Comparison of ENCODE assay signal across 14 cellular contexts in the genomic region with DNA sequence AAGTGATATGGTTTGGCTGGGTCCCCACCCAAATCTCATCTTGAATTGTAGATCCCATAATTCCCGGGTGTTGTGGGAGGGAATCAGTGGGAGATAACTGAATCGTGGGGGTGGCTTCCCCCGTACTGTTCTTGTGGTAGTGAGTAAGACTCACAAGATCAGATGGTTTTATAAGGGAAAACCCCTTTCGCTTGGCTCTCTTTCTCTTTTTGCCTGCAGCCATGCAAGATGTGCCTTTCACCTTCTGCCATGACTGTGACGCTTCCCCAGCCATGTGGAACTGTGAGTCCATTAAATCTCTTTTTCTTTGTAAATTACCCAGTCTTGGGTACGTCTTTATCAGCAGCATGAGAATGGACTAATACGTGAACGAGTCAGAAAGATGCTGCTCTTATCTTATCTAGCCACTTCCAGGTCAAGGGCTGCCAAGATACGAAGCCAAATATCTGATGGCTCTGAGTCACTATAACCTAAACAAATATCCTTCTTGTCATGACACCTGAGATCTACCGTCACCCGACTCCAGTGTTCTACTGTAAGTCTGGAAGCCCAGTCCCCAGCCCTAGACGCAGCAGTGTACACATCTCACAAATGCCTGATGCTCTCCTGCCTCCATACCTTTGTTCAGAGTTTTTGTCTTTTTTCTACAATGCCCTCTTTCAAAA.
DNase-seq lines count a peak whose midpoint lies in the region; ATAC-seq, FAIRE-seq and TF ChIP-seq lines count a peak whose summit lies in the region.
"Had no signal": no experiment of that assay in that cellular context is flagged by ENCODE, and none has a peak within 500 bp of the region (broad histone marks: within the 10 kb centered on the region; RNA-seq: fewer than 3 reads in every experiment).

No MANE protein-coding gene starts in this region.

- no peak for FAIRE-seq in H54 (lab: Jason Lieb, UNC)

- CTCF ChIA-PET in HEK293T (lab: Yijun Ruan, JAX): no interaction called here

- H3K4me3 ChIP-seq in fibroblast of pulmonary artery (replicated peaks; ENCODE audit: low read depth, low read length): no peak overlapping the region
- H3K4me3 ChIP-seq: BLaER1 treated with 17β-estradiol and CSF1 and Interleukin-3, amounts not matched to agents 10 nM and 100 nM; right lobe of liver; upper lobe of right lung had no signal

- POLR2A ChIA-PET in HEK293T (lab: Yijun Ruan, JAX): no interaction called here

- no peak for TF ChIP-seq POLR2A in H54 (IDR thresholded peaks at IDR 0.05; ENCODE audit: low read depth, low read length)

- no peak for TF ChIP-seq CTCF in fibroblast of pulmonary artery (IDR thresholded peaks at IDR 0.05; ENCODE audit: low read length, missing control alignments)

- peak; percentile 34 for ATAC-seq in GM21576 (IDR thresholded peaks at IDR 0.05; ENCODE audit: unreplicated experiment)
- ATAC-seq: upper lobe of right lung had no signal

- DNase-seq in ELR (ENCODE audit: low read depth) (peak; percentile 35), NCI-H2029 (lab: John Stamatoyannopoulos, UW) (peak; percentile 45), fibroblast of pulmonary artery (ENCODE audit: low read depth) (peak; percentile 16), NCI-H1436 (lab: John Stamatoyannopoulos, UW) (no peak), H54 (ENCODE audit: insufficient read length, low spot score) (no peak), AG08395 (ENCODE audit: low spot score) (no peak), HEK293T (ENCODE audit: extremely low spot score) (no peak)
- DNase-seq: activated T-cell treated with anti-CD3 and anti-CD28 coated beads, Interleukin-2, amount 50 U/mL, for 48 hours; naive B cell; NCI-H510A; right lobe of liver; upper lobe of right lung had no signal

TF ChIP-seq in HEK293T, 16 proteins besides CTCF, POLR2A, EP300 and RAD21:
- TF ChIP-seq NFRKB (IDR thresholded peaks at IDR 0.05): no peak
- no peak for TF ChIP-seq ARNT (IDR thresholded peaks at IDR 0.05)
- no peak for TF ChIP-seq CTBP1 (IDR thresholded peaks at IDR 0.05; ENCODE audit: borderline replicate concordance)
- TF ChIP-seq LEF1 (IDR thresholded peaks at IDR 0.05; ENCODE audit: borderline replicate concordance): no peak
- TF ChIP-seq SP1 (IDR thresholded peaks at IDR 0.05): no peak
- TF ChIP-seq FOXA1 (IDR thresholded peaks at IDR 0.05): no peak
- no peak for TF ChIP-seq ZNF384 (IDR thresholded peaks at IDR 0.05)
- TF ChIP-seq BHLHE40 (IDR thresholded peaks at IDR 0.05; ENCODE audit: borderline replicate concordance): no peak
- no peak for TF ChIP-seq FOXK2 (IDR thresholded peaks at IDR 0.05)
- no peak for TF ChIP-seq SUZ12 (IDR thresholded peaks at IDR 0.05)
- no peak for TF ChIP-seq L3MBTL2 (conservative IDR thresholded peaks at IDR 0.05)
- TF ChIP-seq ELF4 (IDR thresholded peaks at IDR 0.05): no peak
- no peak for TF ChIP-seq FOXM1 (IDR thresholded peaks at IDR 0.05; ENCODE audit: borderline replicate concordance)
- no peak for TF ChIP-seq TARDBP (IDR thresholded peaks at IDR 0.05)
- TF ChIP-seq HDGF (IDR thresholded peaks at IDR 0.05; ENCODE audit: borderline replicate concordance): no peak
- no peak for TF ChIP-seq PKNOX1 (IDR thresholded peaks at IDR 0.05)
TF ChIP-seq in HEK293T: peak in this region for 0.

Comparison
In these comparisons a context has a peak if more than half of its experiments do, and no peak if none do; other contexts are left out.
1. DNase-seq: peak in ELR (single experiment), NCI-H2029 (single experiment) and fibroblast of pulmonary artery (single experiment); none in NCI-H1436 (single experiment), H54 (single experiment), AG08395 (single experiment) and HEK293T (single experiment).